ENCODE assay signal across 9 cellular contexts in genomic region chr1:24928631-24929090, GRCh38. TPM values are rescaled to one million over a fixed set of nuclear protein-coding genes. Genes with fewer than 3 reads are reported as not detected.
DNase-seq lines count a peak whose midpoint lies in the region; TF ChIP-seq lines count a peak whose summit lies in the region.
"Had no signal": no experiment of that assay in that cellular context is flagged by ENCODE, and none has a peak within 500 bp of the region (broad histone marks: within the 10 kb centered on the region; RNA-seq: fewer than 3 reads in every experiment).

No MANE protein-coding gene starts in this region.

- H4K20me1 ChIP-seq in neural progenitor cell (ENCODE audit: low read depth): peaks cover 30% of the 10 kb centered on the region

- no peak for TF ChIP-seq POLR2A in Peyer's patch (IDR thresholded peaks at IDR 0.05)

- DNase-seq in GM10266 (ENCODE audit: extremely low spot score): peak; percentile 65
- peak in 2 of 3 donors; percentile 58 to 78 for DNase-seq in Peyer's patch
- DNase-seq in neural progenitor cell (ENCODE audit: low spot score): peak; percentile 66
- DNase-seq in mucosa of gallbladder (ENCODE audit: low spot score): no peak
- no peak for DNase-seq in A172 (ENCODE audit: low spot score)
- DNase-seq in H4 (ENCODE audit: low spot score): no peak
- no peak for DNase-seq in GM13976 (ENCODE audit: low spot score)

- H3K4me2 ChIP-seq in neural progenitor cell: peak overlapping the region; percentile 68

- H3K27ac ChIP-seq in Peyer's patch (peak overlapping the region; percentile 85 to 98 (median 90)), neural progenitor cell (no peak overlapping the region)

- peaks cover 0 to 6% (median 0%) of the 10 kb centered on the region in 5 experiments for H3K9me3 Mint-ChIP-seq in brain
- H3K9me3 Mint-ChIP-seq in neural progenitor cell: no peaks in the 10 kb centered on the region
- H3K9me3 Mint-ChIP-seq: neural crest cell had no signal

- H3K36me3 ChIP-seq in Peyer's patch (no peaks in the 10 kb centered on the region), neural progenitor cell (no peaks in the 10 kb centered on the region)

- H2AFZ ChIP-seq in neural progenitor cell (replicated peaks): no peak overlapping the region

- H3K27me3 Mint-ChIP-seq in brain (peaks cover 93% of the 10 kb centered on the region), neural progenitor cell (ENCODE audit: insufficient read depth, low read depth) (peaks cover 78% of the 10 kb centered on the region)

- H3F3A ChIP-seq in neural progenitor cell (ENCODE audit: low read depth): peaks cover 18% of the 10 kb centered on the region

- H3K36me3 Mint-ChIP-seq in brain (no peaks in the 10 kb centered on the region), neural progenitor cell (no peaks in the 10 kb centered on the region)

- H3K9ac ChIP-seq in neural progenitor cell: no peak overlapping the region

- H3K4me3 ChIP-seq in Peyer's patch (peak overlapping the region; percentile 46 to 79 (median 54)), neural progenitor cell (peak overlapping the region; percentile 37)

- H3K4me3 Mint-ChIP-seq in brain (peak overlapping the region in 4 of 5 experiments; percentile 20 to 67 (median 42)), neural progenitor cell (no peak overlapping the region)

- H3K4me1 Mint-ChIP-seq in brain (peaks cover 10% of the 10 kb centered on the region), neural progenitor cell (peaks cover 19% of the 10 kb centered on the region)

- H3K9me3 ChIP-seq in Peyer's patch (no peaks in the 10 kb centered on the region), neural progenitor cell (ENCODE audit: low read depth) (no peaks in the 10 kb centered on the region)

- H3K27ac Mint-ChIP-seq in brain (no peak overlapping the region), neural progenitor cell (no peak overlapping the region)

- no peaks in the 10 kb centered on the region for H3K79me2 ChIP-seq in neural progenitor cell (ENCODE audit: low read depth)

- TF ChIP-seq CTCF in GM10266 (IDR thresholded peaks at IDR 0.05; ENCODE audit: control insufficient read depth, insufficient read depth, low read depth, missing control alignments): no peak
- TF ChIP-seq CTCF in Peyer's patch (IDR thresholded peaks at IDR 0.05): no peak
- TF ChIP-seq CTCF in brain (conservative IDR thresholded peaks at IDR 0.05): no peak
- no peak for TF ChIP-seq CTCF in neural progenitor cell (IDR thresholded peaks at IDR 0.05)
- no peak for TF ChIP-seq CTCF in GM13976 (IDR thresholded peaks at IDR 0.05; ENCODE audit: borderline replicate concordance, control extremely low read depth, extremely low read depth, insufficient read depth, missing control alignments)

- H3K27me3 ChIP-seq in Peyer's patch (peaks cover 0 to 69% of the 10 kb centered on the region in 2 donors), neural progenitor cell (peaks cover 97% of the 10 kb centered on the region)

- in situ Hi-C loops in GM13976 (cut with MboI; ENCODE audit: low sequenced_read_pairs, unreplicated experiment): no loop called here

- H3K4me1 ChIP-seq in Peyer's patch (peaks cover 0 to 52% (median 39%) of the 10 kb centered on the region in 4 donors), neural progenitor cell (peaks cover 24% of the 10 kb centered on the region)

RNA-seq across cellular contexts. Expression of gene RUNX3, which starts 1.4 kb away (rescaled TPM):
- total RNA-seq in Peyer's patch: 1 to 10 TPM; 2.1 to 9.9 (median 6.0) TPM
- 1.4 TPM for polyA plus RNA-seq in brain (ENCODE audit: insufficient read depth, low read depth, low replicate concordance)
- total RNA-seq in neural progenitor cell (ENCODE audit: low replicate concordance): 0.09 TPM in 1 of 2 replicates, not detected in the other
- 7.4 TPM for total RNA-seq in mucosa of gallbladder
- total RNA-seq in A172 (2014; rRNA removed; shearing (Covaris generic)): not detected in 2 replicates
- total RNA-seq in H4 (2014; rRNA removed; shearing (Covaris generic)): 2.9 and 4.7 TPM in 2 replicates

Comparison
In these comparisons a context has a peak if more than half of its experiments do, and no peak if none do; other contexts are left out.
1. DNase-seq: peak in GM10266 (single experiment), Peyer's patch (2 of 3) and neural progenitor cell (single experiment); none in mucosa of gallbladder (single experiment), A172 (single experiment), H4 (single experiment) and GM13976 (single experiment).